Comparison of ENCODE assay signal across 17 cellular contexts in genomic region chr2:36360063-36360462, GRCh38. TPM values are rescaled to one million over a fixed set of nuclear protein-coding genes. Genes with fewer than 3 reads are reported as not detected.
A peak's percentile ranks its signal among the peaks of the same experiment; 100 is the strongest.
DNase-seq lines count a peak whose midpoint lies in the region; TF ChIP-seq lines count a peak whose summit lies in the region.
"Had no signal": no experiment of that assay in that cellular context is flagged by ENCODE, and none has a peak within 500 bp of the region (broad histone marks: within the 10 kb centered on the region; RNA-seq: fewer than 3 reads in every experiment).

No MANE protein-coding gene starts in this region.

- no peaks in the 10 kb centered on the region for H3K36me3 ChIP-seq in esophagus squamous epithelium
- H3K36me3 ChIP-seq in ovary, result no peaks in the 10 kb centered on the region
- H3K36me3 ChIP-seq: BLaER1 had no signal

- TF ChIP-seq CTCF in C4-2B (conservative IDR thresholded peaks at IDR 0.05) (no peak), VCaP (conservative IDR thresholded peaks at IDR 0.05) (no peak), esophagus squamous epithelium (IDR thresholded peaks at IDR 0.05) (no peak), retinal pigment epithelial cell (conservative IDR thresholded peaks at IDR 0.05; ENCODE audit: low read depth, low read length) (no peak), ovary (IDR thresholded peaks at IDR 0.05) (no peak)

- H3K4me1 ChIP-seq in esophagus squamous epithelium (peaks cover 5 to 87% (median 26%) of the 10 kb centered on the region in 3 donors), ovary (ENCODE audit: insufficient read depth) (peaks cover 12% of the 10 kb centered on the region)

- intact Hi-C loops in esophagus squamous epithelium (cut with DNase I), result loop anchor here (10.0 kb wide), 1 partner anchor 95 kb away; no protein-coding TSS in a partner anchor
- intact Hi-C loops in ovary (cut with DNase I), result loop anchor here in 1 of 4 donors (10.0 kb wide), 1 partner anchor 135 kb away; no protein-coding TSS in a partner anchor

- WGBS in esophagus squamous epithelium, 2 donors, result 67% methylated on average over 4 of the region's 4 CpGs
- WGBS in ovary, 3 donors, result 68 to 73% (median 72%) methylated on average over 4 of the region's 4 CpGs

- DNase-seq in esophagus squamous epithelium (lab: John Stamatoyannopoulos, UW) (no peak), retinal pigment epithelial cell (ENCODE audit: low read depth) (no peak), DMS79 treated with DMSO at 0.1 percent for 48 hours (lab: John Stamatoyannopoulos, UW) (no peak), mesenteric fat pad (ENCODE audit: low spot score) (no peak), ovary (no peak)
- no peak for DNase-seq in stimulated activated CD4-positive, alpha-beta T cell treated with anti-CD3 and anti-CD28 coated beads, Interleukin-2, amount 100 ng/mL, for 24 hours
- DNase-seq: activated CD4-positive, alpha-beta T cell treated with anti-CD3 and anti-CD28 coated beads for 4 hours; activated T-cell treated with anti-CD3 and anti-CD28 coated beads, Interleukin-2, amount 50 U/mL, for 24 hours; DND-41; foreskin fibroblast; midbrain; NCI-H1930; NCI-H82; RPMI8226 had no signal

- no peak for TF ChIP-seq EP300 in ovary (IDR thresholded peaks at IDR 0.05)

- H3K9me3 ChIP-seq in esophagus squamous epithelium (no peaks in the 10 kb centered on the region), ovary (no peaks in the 10 kb centered on the region)
- H3K9me3 ChIP-seq: BLaER1 had no signal

- no peak for TF ChIP-seq POLR2A in esophagus squamous epithelium (IDR thresholded peaks at IDR 0.05)
- TF ChIP-seq POLR2A in ovary (IDR thresholded peaks at IDR 0.05), result no peak

- peak overlapping the region in 1 of 4 donors; percentile 85 for H3K4me3 ChIP-seq in esophagus squamous epithelium
- peak overlapping the region; percentile 96 for H3K4me3 ChIP-seq in retinal pigment epithelial cell (ENCODE audit: low read length)
- H3K4me3 ChIP-seq in ovary, result no peak overlapping the region
- H3K4me3 ChIP-seq: BLaER1 had no signal

- peak overlapping the region; percentile 48; the same call in 1 of the 2 replicates for H3K27ac ChIP-seq in C4-2B
- H3K27ac ChIP-seq in VCaP, result peak overlapping the region; percentile 67
- H3K27ac ChIP-seq in esophagus squamous epithelium, result peak overlapping the region in 3 of 4 donors; percentile 2 to 93 (median 58)
- no peak overlapping the region for H3K27ac ChIP-seq in ovary
- H3K27ac ChIP-seq: BLaER1 had no signal

- no peaks in the 10 kb centered on the region for H3K27me3 ChIP-seq in esophagus squamous epithelium
- H3K27me3 ChIP-seq in ovary, result no peaks in the 10 kb centered on the region
- H3K27me3 ChIP-seq: BLaER1 had no signal

RNA-seq across cellular contexts. Expression of gene CRIM1, which starts 4.5 kb away (rescaled TPM):
- 100 to 1,000 TPM in 1 of 4 donors, 10 to 100 TPM in 3; 16.4 to 107 (median 29.9) TPM for total RNA-seq in esophagus squamous epithelium
- 230 TPM for total RNA-seq in mesenteric fat pad
- total RNA-seq in ovary, result 100 to 1,000 TPM in 1 of 7 donors, 10 to 100 TPM in 6; 58.6 to 134 (median 68.1) TPM
- 10 to 100 TPM; 38.4 to 65.0 TPM for polyA plus RNA-seq in ovary

Comparison
In these comparisons a context has a peak if more than half of its experiments do, and no peak if none do; other contexts are left out.
1. H3K27ac ChIP-seq: peak in C4-2B (single experiment), VCaP (single experiment) and esophagus squamous epithelium (3 of 4); none in ovary (0 of 2).